In the genomic region with DNA sequence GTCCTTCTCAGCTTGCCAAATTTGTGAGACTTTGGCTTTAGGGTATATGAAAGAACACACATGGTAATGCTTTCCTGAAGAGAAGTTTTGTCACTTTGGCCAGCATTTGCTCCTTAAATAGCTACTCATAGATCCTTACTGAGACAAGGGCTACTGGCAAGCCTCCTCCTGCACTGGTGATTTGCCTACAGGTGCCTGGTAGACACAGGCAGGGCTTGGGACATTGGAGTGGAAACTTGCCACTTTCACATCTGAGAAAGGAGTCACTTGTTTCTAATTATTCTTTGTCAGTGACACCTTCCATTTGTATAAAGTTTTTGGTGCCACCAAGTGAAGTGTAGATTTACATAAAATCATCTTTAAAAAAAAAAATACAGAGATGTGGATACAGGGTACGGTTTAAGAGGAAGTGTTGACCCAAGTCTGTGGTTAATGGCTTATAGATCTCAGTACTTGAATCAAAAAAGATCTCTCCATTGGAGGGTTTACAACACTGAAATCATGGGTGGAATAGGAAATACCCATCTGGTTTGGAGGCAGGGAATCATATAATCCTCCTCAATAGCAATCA, we compare ENCODE assay signal across 19 cellular contexts.
"Had no signal": no experiment of that assay in that cellular context is flagged by ENCODE, and none has a peak within 500 bp of the region (broad histone marks: within the 10 kb centered on the region; RNA-seq: fewer than 3 reads in every experiment).

No MANE protein-coding gene starts in this region.

- H3K9me3 ChIP-seq: testis, upper lobe of right lung had no signal

- H3K4me3 ChIP-seq: sigmoid colon, testis, upper lobe of right lung had no signal

- H3K4me1 ChIP-seq: gastrocnemius medialis, sigmoid colon, testis, upper lobe of right lung had no signal

- H3K27ac ChIP-seq: gastrocnemius medialis, sigmoid colon, testis, upper lobe of right lung, WERI-Rb-1 had no signal

- H3K36me3 ChIP-seq: gastrocnemius medialis, sigmoid colon, upper lobe of right lung, WERI-Rb-1 had no signal

- H3K27me3 ChIP-seq: gastrocnemius medialis, sigmoid colon, testis, upper lobe of right lung had no signal

- ATAC-seq: activated naive CD4-positive, alpha-beta T cell treated with anti-CD3 and anti-CD28 coated beads, Interleukin-2, amount 50 U/mL, for 72 hours; gastrocnemius medialis; left lobe of liver; stimulated activated effector memory CD8-positive, alpha-beta T cell treated with anti-CD3 and anti-CD28 coated beads, Interleukin-12 subunit alpha, Interleukin-12 subunit beta, amount 100 ng/mL, for 72 hours; upper lobe of right lung had no signal

- DNase-seq: activated CD4-positive, alpha-beta T cell treated with anti-CD3 and anti-CD28 coated beads for 1 hour; activated CD4-positive, alpha-beta T cell treated with anti-CD3 and anti-CD28 coated beads, Interleukin-2, amount 50 U/mL, for 4 hours; activated gamma-delta T cell treated with Interleukin-2 at 50 U/mL for 16 hours; cerebellar nuclear complex; effector CD4-positive, alpha-beta T cell; gastrocnemius medialis; head of caudate nucleus; midbrain; nephron progenitor cell; nucleus accumbens; posterior cingulate gyrus; sigmoid colon; stimulated activated CD4-positive, alpha-beta T cell treated with anti-CD3 and anti-CD28 coated beads, Interleukin-4, amount 100 ng/mL, for 24 hours; testis; upper lobe of right lung; WERI-Rb-1 had no signal
